Comparison of ENCODE assay signal across 1 cellular context in the genomic region with DNA sequence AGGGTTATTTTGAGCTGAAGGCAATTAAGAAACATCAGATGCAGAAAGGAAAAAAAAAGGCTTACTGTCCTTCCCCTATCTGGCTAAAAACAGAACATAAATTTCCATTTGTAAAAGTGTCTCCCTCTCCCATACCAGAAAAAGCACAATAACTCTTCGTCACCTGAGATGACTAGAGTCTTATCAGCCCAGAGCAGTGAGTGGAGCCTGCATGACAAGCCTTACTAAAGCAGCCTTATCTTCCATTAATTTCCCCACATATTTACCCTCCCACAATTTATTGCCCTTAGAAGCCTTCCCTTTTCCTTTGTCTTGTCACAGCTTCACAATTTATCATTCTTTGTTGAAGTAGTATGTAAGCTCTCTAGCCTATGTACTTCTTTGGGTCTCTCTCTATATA.
TF ChIP-seq lines count a peak whose summit lies in the region.

No MANE protein-coding gene starts in this region.

TF ChIP-seq in K562, 482 proteins besides CTCF, POLR2A, EP300 and RAD21 (continued from another document and continues in another):
- TF ChIP-seq NCOA2 (IDR thresholded peaks at IDR 0.05; ENCODE audit: partially characterized antibody in 2 of 2) (peak; percentile 80 to 87), CHCHD3 (CRISPR knock-in tag; IDR thresholded peaks at IDR 0.05) (no peak), CCAR2 (IDR thresholded peaks at IDR 0.05; ENCODE audit: low read depth, low read length) (no peak), ZNF316 (IDR thresholded peaks at IDR 0.05) (peak; percentile 74), ZNF175 (CRISPR knock-in tag; IDR thresholded peaks at IDR 0.05; ENCODE audit: low read depth) (no peak), NEUROD1 (IDR thresholded peaks at IDR 0.05; ENCODE audit: borderline replicate concordance, low read depth, low read length, partially characterized antibody) (peak; percentile 52), ELF4 (CRISPR knock-in tag; IDR thresholded peaks at IDR 0.05) (peak; percentile 81; the same call in 1 of the 2 replicates), ZKSCAN1 (IDR thresholded peaks at IDR 0.05; ENCODE audit: low read depth, low read length) (0 out of 2 replicates have a peak, but pooled peaks have one; percentile 25), ZFP36 (IDR thresholded peaks at IDR 0.05; ENCODE audit: low read depth, low read length, partially characterized antibody) (no peak), CTCFL (IDR thresholded peaks at IDR 0.05; ENCODE audit: borderline replicate concordance, insufficient read depth, low read depth, low read length, poor library complexity, severe bottlenecking) (no peak), TSHZ1 (CRISPR knock-in tag; IDR thresholded peaks at IDR 0.05) (no peak), ZNF592 (IDR thresholded peaks at IDR 0.05) (no peak; the same call in 1 of the 2 replicates), MTF1 (CRISPR knock-in tag; IDR thresholded peaks at IDR 0.05; ENCODE audit: borderline replicate concordance) (no peak), SMC3 (conservative IDR thresholded peaks at IDR 0.05; ENCODE audit: insufficient read depth, low read depth, low read length) (no peak), MYBL2 (IDR thresholded peaks at IDR 0.05; ENCODE audit: low read depth) (no peak; the same call in 1 of the 2 replicates), MYBL2 (CRISPR knock-in tag; IDR thresholded peaks at IDR 0.05; ENCODE audit: borderline replicate concordance) (no peak), POLR2H (tag; IDR thresholded peaks at IDR 0.05; ENCODE audit: low read depth) (no peak), KDM5B (IDR thresholded peaks at IDR 0.05; ENCODE audit: insufficient replicate concordance, low read depth, low read length) (no peak), POLR2B (IDR thresholded peaks at IDR 0.05; ENCODE audit: low read depth, partially characterized antibody) (no peak), XRCC5 (IDR thresholded peaks at IDR 0.05; ENCODE audit: low read depth, low read length) (no peak), HMG20A (CRISPR knock-in tag; conservative IDR thresholded peaks at IDR 0.05) (no peak), KAT7 (CRISPR knock-in tag; IDR thresholded peaks at IDR 0.05; ENCODE audit: borderline replicate concordance) (no peak), EZH2 (IDR thresholded peaks at IDR 0.05; ENCODE audit: borderline replicate concordance, low read depth, low read length) (no peak; the same call in 1 of the 2 replicates), E2F1 (CRISPR knock-in tag; IDR thresholded peaks at IDR 0.05) (no peak), KAT8 (IDR thresholded peaks at IDR 0.05; ENCODE audit: low read depth) (no peak), TARDBP (IDR thresholded peaks at IDR 0.05) (peak; percentile 76; the same call in 1 of the 2 replicates), LARP7 (IDR thresholded peaks at IDR 0.05) (no peak), E2F3 (CRISPR knock-in tag; IDR thresholded peaks at IDR 0.05) (no peak), TCF3 (CRISPR knock-in tag; IDR thresholded peaks at IDR 0.05) (peak; percentile 96), ZNF3 (CRISPR knock-in tag; IDR thresholded peaks at IDR 0.05) (no peak), PRMT5 (CRISPR knock-in tag; IDR thresholded peaks at IDR 0.05) (no peak), ZBED1 (IDR thresholded peaks at IDR 0.05) (0 out of 2 replicates have a peak, but pooled peaks have one; percentile 38), ZBTB5 (IDR thresholded peaks at IDR 0.05) (no peak), MED1 (CRISPR knock-in tag; IDR thresholded peaks at IDR 0.05; ENCODE audit: borderline replicate concordance) (no peak), HNRNPLL (IDR thresholded peaks at IDR 0.05; ENCODE audit: low read depth, low read length, poor library complexity, severe bottlenecking) (no peak)
- TF ChIP-seq, protein P1, sequence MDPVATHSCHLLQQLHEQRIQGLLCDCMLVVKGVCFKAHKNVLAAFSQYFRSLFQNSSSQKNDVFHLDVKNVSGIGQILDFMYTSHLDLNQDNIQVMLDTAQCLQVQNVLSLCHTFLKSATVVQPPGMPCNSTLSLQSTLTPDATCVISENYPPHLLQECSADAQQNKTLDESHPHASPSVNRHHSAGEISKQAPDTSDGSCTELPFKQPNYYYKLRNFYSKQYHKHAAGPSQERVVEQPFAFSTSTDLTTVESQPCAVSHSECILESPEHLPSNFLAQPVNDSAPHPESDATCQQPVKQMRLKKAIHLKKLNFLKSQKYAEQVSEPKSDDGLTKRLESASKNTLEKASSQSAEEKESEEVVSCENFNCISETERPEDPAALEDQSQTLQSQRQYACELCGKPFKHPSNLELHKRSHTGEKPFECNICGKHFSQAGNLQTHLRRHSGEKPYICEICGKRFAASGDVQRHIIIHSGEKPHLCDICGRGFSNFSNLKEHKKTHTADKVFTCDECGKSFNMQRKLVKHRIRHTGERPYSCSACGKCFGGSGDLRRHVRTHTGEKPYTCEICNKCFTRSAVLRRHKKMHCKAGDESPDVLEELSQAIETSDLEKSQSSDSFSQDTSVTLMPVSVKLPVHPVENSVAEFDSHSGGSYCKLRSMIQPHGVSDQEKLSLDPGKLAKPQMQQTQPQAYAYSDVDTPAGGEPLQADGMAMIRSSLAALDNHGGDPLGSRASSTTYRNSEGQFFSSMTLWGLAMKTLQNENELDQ (CRISPR knock-in tag; IDR thresholded peaks at IDR 0.05; ENCODE audit: borderline replicate concordance): no peak
- TF ChIP-seq, protein P2, sequence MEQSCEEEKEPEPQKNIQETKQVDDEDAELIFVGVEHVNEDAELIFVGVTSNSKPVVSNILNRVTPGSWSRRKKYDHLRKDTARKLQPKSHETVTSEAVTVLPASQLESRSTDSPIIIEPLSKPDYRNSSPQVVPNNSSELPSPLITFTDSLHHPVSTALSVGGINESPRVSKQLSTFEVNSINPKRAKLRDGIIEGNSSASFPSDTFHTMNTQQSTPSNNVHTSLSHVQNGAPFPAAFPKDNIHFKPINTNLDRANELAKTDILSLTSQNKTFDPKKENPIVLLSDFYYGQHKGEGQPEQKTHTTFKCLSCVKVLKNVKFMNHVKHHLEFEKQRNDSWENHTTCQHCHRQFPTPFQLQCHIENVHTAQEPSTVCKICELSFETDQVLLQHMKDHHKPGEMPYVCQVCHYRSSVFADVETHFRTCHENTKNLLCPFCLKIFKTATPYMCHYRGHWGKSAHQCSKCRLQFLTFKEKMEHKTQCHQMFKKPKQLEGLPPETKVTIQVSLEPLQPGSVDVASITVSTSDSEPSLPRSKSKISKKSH (CRISPR knock-in tag; IDR thresholded peaks at IDR 0.05): peak; percentile 19; the same call in 1 of the 2 replicates
- TF ChIP-seq, protein P3, sequence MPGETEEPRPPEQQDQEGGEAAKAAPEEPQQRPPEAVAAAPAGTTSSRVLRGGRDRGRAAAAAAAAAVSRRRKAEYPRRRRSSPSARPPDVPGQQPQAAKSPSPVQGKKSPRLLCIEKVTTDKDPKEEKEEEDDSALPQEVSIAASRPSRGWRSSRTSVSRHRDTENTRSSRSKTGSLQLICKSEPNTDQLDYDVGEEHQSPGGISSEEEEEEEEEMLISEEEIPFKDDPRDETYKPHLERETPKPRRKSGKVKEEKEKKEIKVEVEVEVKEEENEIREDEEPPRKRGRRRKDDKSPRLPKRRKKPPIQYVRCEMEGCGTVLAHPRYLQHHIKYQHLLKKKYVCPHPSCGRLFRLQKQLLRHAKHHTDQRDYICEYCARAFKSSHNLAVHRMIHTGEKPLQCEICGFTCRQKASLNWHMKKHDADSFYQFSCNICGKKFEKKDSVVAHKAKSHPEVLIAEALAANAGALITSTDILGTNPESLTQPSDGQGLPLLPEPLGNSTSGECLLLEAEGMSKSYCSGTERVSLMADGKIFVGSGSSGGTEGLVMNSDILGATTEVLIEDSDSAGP (CRISPR knock-in tag; IDR thresholded peaks at IDR 0.05): no peak
- TF ChIP-seq, protein P4, sequence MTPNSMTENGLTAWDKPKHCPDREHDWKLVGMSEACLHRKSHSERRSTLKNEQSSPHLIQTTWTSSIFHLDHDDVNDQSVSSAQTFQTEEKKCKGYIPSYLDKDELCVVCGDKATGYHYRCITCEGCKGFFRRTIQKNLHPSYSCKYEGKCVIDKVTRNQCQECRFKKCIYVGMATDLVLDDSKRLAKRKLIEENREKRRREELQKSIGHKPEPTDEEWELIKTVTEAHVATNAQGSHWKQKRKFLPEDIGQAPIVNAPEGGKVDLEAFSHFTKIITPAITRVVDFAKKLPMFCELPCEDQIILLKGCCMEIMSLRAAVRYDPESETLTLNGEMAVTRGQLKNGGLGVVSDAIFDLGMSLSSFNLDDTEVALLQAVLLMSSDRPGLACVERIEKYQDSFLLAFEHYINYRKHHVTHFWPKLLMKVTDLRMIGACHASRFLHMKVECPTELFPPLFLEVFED (CRISPR knock-in tag; conservative IDR thresholded peaks at IDR 0.05): no peak
